ENCODE assay signal across 8 cellular contexts in the genomic region with DNA sequence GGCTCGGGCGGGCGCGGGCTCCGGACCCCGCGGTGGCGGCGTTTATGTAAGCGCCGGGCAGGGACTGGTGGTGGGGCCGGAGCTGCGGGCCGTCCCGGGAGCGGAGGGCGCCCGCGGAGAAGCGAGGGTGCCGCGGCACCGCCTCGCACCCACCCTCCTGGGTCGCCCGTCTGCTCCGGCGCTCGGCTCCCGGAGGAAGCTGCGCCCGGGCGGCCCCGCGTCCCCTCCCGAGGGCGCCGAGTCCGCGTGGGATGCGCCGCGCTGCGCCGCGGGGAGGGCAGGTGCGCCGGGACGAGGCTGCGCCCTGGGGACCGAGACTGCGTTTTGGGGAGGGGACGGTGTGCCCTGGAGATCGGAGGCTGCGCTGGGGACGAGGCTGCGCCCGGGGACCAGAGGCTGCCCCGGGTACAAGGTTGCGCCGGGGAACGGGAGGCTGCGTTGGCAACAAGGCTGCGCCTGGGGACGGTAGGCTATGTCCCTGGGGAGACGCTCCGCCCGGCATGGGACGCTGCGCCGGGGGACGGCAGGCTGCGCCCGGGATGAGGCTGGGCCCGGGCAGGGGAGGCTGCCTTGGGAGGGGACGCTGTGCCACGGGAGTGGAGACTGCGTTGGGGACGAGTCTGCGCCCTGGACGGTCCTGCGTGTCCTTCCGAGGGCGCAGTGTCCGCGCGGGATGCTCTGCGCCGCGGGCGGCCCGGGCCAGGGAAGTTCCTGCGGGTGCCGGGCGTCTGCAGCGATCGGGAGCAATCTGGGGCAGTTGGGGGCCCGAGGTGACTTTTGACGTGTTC. TPM values are rescaled to one million over a fixed set of nuclear protein-coding genes. Genes with fewer than 3 reads are reported as not detected.
A peak's percentile ranks its signal among the peaks of the same experiment; 100 is the strongest.
DNase-seq lines count a peak whose midpoint lies in the region; ATAC-seq and TF ChIP-seq lines count a peak whose summit lies in the region.

No MANE protein-coding gene starts in this region.

- peak overlapping the region; percentile 63 for H3K9ac ChIP-seq in HUES6 (ENCODE audit: low read length)

- H3K27ac Mint-ChIP-seq in naive thymus-derived CD4-positive, alpha-beta T cell = peak overlapping the region; percentile 86 to 98 (median 93)

- no peaks in the 10 kb centered on the region for H3K9me3 Mint-ChIP-seq in naive thymus-derived CD4-positive, alpha-beta T cell

- ATAC-seq in esophagus mucosa = peak; percentile 35
- no peak for ATAC-seq in naive thymus-derived CD4-positive, alpha-beta T cell

- H3K36me3 ChIP-seq in HUES6 (ENCODE audit: control insufficient read depth, insufficient read depth, low read length) = no peaks in the 10 kb centered on the region
- H3K36me3 ChIP-seq in naive thymus-derived CD4-positive, alpha-beta T cell (ENCODE audit: control insufficient read depth in 2 of 3, insufficient read depth in 3 of 3, low read length in 3 of 3) = no peaks in the 10 kb centered on the region
- H3K36me3 ChIP-seq in vagina = no peaks in the 10 kb centered on the region

- no peak for TF ChIP-seq CTCF in vagina (IDR thresholded peaks at IDR 0.05)

- peaks cover 17% of the 10 kb centered on the region for H3K27me3 ChIP-seq in HUES6 (ENCODE audit: control insufficient read depth, insufficient read depth, low read length)
- H3K27me3 ChIP-seq in naive thymus-derived CD4-positive, alpha-beta T cell (ENCODE audit: control insufficient read depth in 2 of 2, insufficient read depth in 2 of 2, low read length in 2 of 2) = no peaks in the 10 kb centered on the region
- no peaks in the 10 kb centered on the region for H3K27me3 ChIP-seq in vagina

- TF ChIP-seq POLR2A in vagina (IDR thresholded peaks at IDR 0.05) = no peak

- CTCF ChIA-PET in naive thymus-derived CD4-positive, alpha-beta T cell (lab: Charles Lee) = interaction anchor here (0.7 to 3.2 kb wide), 2 partner anchors 63 to 130 kb away, joined by 3 to 10 read pairs; no protein-coding TSS in a partner anchor

- POLR2A ChIA-PET in naive thymus-derived CD4-positive, alpha-beta T cell (lab: Charles Lee) = interaction anchor here (0.6 to 1.1 kb wide), 4 partner anchors 9 to 202 kb away, joined by 3 to 5 read pairs (median 3); no protein-coding TSS in a partner anchor

- H3K4me3 Mint-ChIP-seq in naive thymus-derived CD4-positive, alpha-beta T cell = peak overlapping the region; percentile 88 to 99 (median 92)

- intact Hi-C loops in naive thymus-derived CD4-positive, alpha-beta T cell (cut with micrococcal nuclease) = loop anchor here (1.0 to 5.0 kb wide), 8 partner anchors 34 to 274 kb away; a partner anchor contains a TSS
- intact Hi-C loops in vagina (cut with DNase I) = loop anchor here (5.0 to 10.0 kb wide), 2 partner anchors 62 to 130 kb away; a partner anchor contains a TSS

- H3K27me3 Mint-ChIP-seq in naive thymus-derived CD4-positive, alpha-beta T cell = no peaks in the 10 kb centered on the region

- peak; percentile 73 for DNase-seq in DMS53 (lab: John Stamatoyannopoulos, UW)
- no peak for DNase-seq in DMS53 treated with DMSO at 0.1 percent for 48 hours (lab: John Stamatoyannopoulos, UW; ENCODE audit: unreplicated experiment)
- peak; percentile 45 to 51 for DNase-seq in activated CD4-positive, alpha-beta T cell treated with anti-CD3 and anti-CD28 coated beads, Interleukin-2, amount 50 U/mL, for 48 hours
- peak in 3 of 9 donors; percentile 26 to 56 (median 26) for DNase-seq in naive thymus-derived CD4-positive, alpha-beta T cell
- no peak for DNase-seq in vagina (ENCODE audit: extremely low spot score in 2 of 2)
- no peak for DNase-seq in SKM-1 treated with dmso at 0.1 percent for 144 hours (lab: John Stamatoyannopoulos, UW; ENCODE audit: unreplicated experiment)

- H3K9me3 ChIP-seq in HUES6 (ENCODE audit: control insufficient read depth, insufficient read depth, low read depth, low read length) (no peaks in the 10 kb centered on the region), vagina (no peaks in the 10 kb centered on the region)
- no peaks in the 10 kb centered on the region for H3K9me3 ChIP-seq in naive thymus-derived CD4-positive, alpha-beta T cell (ENCODE audit: control insufficient read depth in 2 of 3, low read length in 3 of 3)

- peaks cover 0 to 5% (median 0%) of the 10 kb centered on the region in 5 donors for H3K36me3 Mint-ChIP-seq in naive thymus-derived CD4-positive, alpha-beta T cell

- H3K4me1 Mint-ChIP-seq in naive thymus-derived CD4-positive, alpha-beta T cell = peaks cover 39 to 52% (median 48%) of the 10 kb centered on the region in 7 donors

- H3K27ac ChIP-seq in HUES6 (ENCODE audit: low read depth, low read length) (no peak overlapping the region), vagina (peak overlapping the region; percentile 4)
- H3K27ac ChIP-seq in naive thymus-derived CD4-positive, alpha-beta T cell (ENCODE audit: low read depth, low read length) = peak overlapping the region; percentile 71

- peaks cover 14% of the 10 kb centered on the region for H3K4me1 ChIP-seq in HUES6 (ENCODE audit: control insufficient read depth, insufficient read depth, low read length)
- peaks cover 38 to 42% of the 10 kb centered on the region in 2 donors for H3K4me1 ChIP-seq in naive thymus-derived CD4-positive, alpha-beta T cell (ENCODE audit: control insufficient read depth in 2 of 2, insufficient read depth in 2 of 2, low read length in 2 of 2)
- H3K4me1 ChIP-seq in vagina = peaks cover 36% of the 10 kb centered on the region

- H3K4me3 ChIP-seq in HUES6 (ENCODE audit: low read depth, low read length) = peak overlapping the region; percentile 90
- peak overlapping the region; percentile 63 for H3K4me3 ChIP-seq in naive thymus-derived CD4-positive, alpha-beta T cell (ENCODE audit: low read length)
- peak overlapping the region; percentile 89 to 97 for H3K4me3 ChIP-seq in vagina

RNA-seq across cellular contexts. Expression of a gene that starts 0.6 kb away (rescaled TPM):
- 5.9 TPM for total RNA-seq in esophagus mucosa
- 10 to 100 TPM; 35.7 to 52.2 (median 38.9) TPM for total RNA-seq in naive thymus-derived CD4-positive, alpha-beta T cell
- polyA plus RNA-seq in naive thymus-derived CD4-positive, alpha-beta T cell = 10 to 100 TPM in 1 of 2 donors, 1 to 10 TPM in 1; 6.2 to 11.7 TPM
- 19.6 TPM for total RNA-seq in vagina

Comparison
In these comparisons a context has a peak if more than half of its experiments do, and no peak if none do; other contexts are left out.
1. DNase-seq: peak in DMS53 (single experiment) and activated CD4-positive, alpha-beta T cell treated with anti-CD3 and anti-CD28 coated beads, Interleukin-2, amount 50 U/mL, for 48 hours (2 of 2); none in DMS53 treated with DMSO at 0.1 percent for 48 hours (single experiment), vagina (0 of 2) and SKM-1 treated with dmso at 0.1 percent for 144 hours (single experiment).
2. Peak in every context shown above with its lines, with median percentiles within 50 percentile points of each other: H3K4me3 ChIP-seq.